In the genomic region with DNA sequence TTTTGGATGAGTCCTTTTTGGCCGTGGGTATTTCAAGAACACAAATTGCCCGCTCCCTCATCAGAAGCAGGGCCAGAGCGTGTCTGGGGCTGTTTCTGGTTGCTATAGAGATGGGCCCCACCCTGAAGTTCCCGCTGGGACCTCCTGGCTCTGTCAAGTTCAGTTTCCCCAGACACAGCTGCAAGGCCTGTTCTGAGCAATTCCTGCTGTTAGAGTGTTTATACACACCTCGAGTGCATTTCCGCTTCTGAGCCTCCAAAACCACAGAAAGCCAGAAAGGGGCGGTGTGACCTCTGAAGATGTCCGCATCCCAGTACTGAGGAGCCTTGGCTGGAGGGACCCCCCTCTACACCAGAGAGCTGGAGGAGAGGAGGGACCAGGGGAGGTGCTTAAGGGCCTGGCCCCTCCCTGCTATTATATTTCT, we compare ENCODE assay signal across 8 cellular contexts. TPM values are rescaled to one million over a fixed set of nuclear protein-coding genes. Genes with fewer than 3 reads are reported as not detected.
A peak's percentile ranks its signal among the peaks of the same experiment; 100 is the strongest.
DNase-seq lines count a peak whose midpoint lies in the region; ATAC-seq and TF ChIP-seq lines count a peak whose summit lies in the region.

No MANE protein-coding gene starts in this region.

- dilution Hi-C loops in mammary epithelial cell (cut with HindIII; ENCODE audit: low sequenced_read_pairs): loop anchor here (5.0 kb wide), 2 partner anchors 43 to 192 kb away; no protein-coding TSS in a partner anchor

- H3K36me3 ChIP-seq in breast epithelium: no peaks in the 10 kb centered on the region
- no peaks in the 10 kb centered on the region for H3K36me3 ChIP-seq in mammary epithelial cell (ENCODE audit: insufficient read depth, low read length)

- no peaks in the 10 kb centered on the region for H3K27me3 ChIP-seq in breast epithelium
- no peaks in the 10 kb centered on the region for H3K27me3 ChIP-seq in mammary epithelial cell (ENCODE audit: insufficient read depth, low read length)

- intact Hi-C loops in breast epithelium (cut with DNase I; ENCODE audit: low total_unique reads) (no loop called here), mammary epithelial cell (cut with micrococcal nuclease) (no loop called here)

- H3K4me1 ChIP-seq in breast epithelium (peaks cover 0 to 4% of the 10 kb centered on the region in 2 donors), mammary epithelial cell (ENCODE audit: insufficient read depth, low read length) (peaks cover 6% of the 10 kb centered on the region)

- no TSS peak for BruUV-seq in mammary epithelial cell (replicated peaks; lab: Mats Ljungman, UMichigan)

- H3K4me1 Mint-ChIP-seq in naive thymus-derived CD8-positive, alpha-beta T cell: peaks cover 9 to 30% (median 23%) of the 10 kb centered on the region in 4 donors

- H3K4me3 Mint-ChIP-seq in naive thymus-derived CD8-positive, alpha-beta T cell: peak overlapping the region in 7 of 10 donors; percentile 14 to 50 (median 36)

- H2AFZ ChIP-seq in mammary epithelial cell (ENCODE audit: low read depth, low read length): no peak overlapping the region

- H3K4me2 ChIP-seq in mammary epithelial cell (ENCODE audit: insufficient read depth, low read depth, low read length): no peak overlapping the region

- H4K20me1 ChIP-seq in mammary epithelial cell (ENCODE audit: insufficient read depth, low read length): no peaks in the 10 kb centered on the region

- DNase-seq in breast epithelium (ENCODE audit: low spot score in 2 of 2): peak in 1 of 2 donors; percentile 48
- DNase-seq in mammary epithelial cell: no peak
- DNase-seq in NCI-H345 treated with DMSO at 0.1 percent for 48 hours (lab: John Stamatoyannopoulos, UW; ENCODE audit: unreplicated experiment): peak; percentile 25
- peak; percentile 97 for DNase-seq in choroid plexus epithelial cell (ENCODE audit: low read depth)
- DNase-seq in naive thymus-derived CD8-positive, alpha-beta T cell: peak in 3 of 10 donors; percentile 26 to 41 (median 37)
- no peak for DNase-seq in ecto neural progenitor cell (ENCODE audit: low spot score)
- DNase-seq in HuH-7 (ENCODE audit: low spot score): no peak

- no peaks in the 10 kb centered on the region for H3K79me2 ChIP-seq in mammary epithelial cell (ENCODE audit: insufficient read depth, low read length)

- H3K9me3 ChIP-seq in breast epithelium: no peaks in the 10 kb centered on the region
- H3K9me3 ChIP-seq in mammary epithelial cell (replicated peaks; ENCODE audit: insufficient read depth, low read length): no peaks in the 10 kb centered on the region

- peak; percentile 84 for ATAC-seq in HG02610 (IDR thresholded peaks at IDR 0.05; ENCODE audit: unreplicated experiment)
- peak; percentile 70 to 79 for ATAC-seq in naive thymus-derived CD8-positive, alpha-beta T cell

- no peaks in the 10 kb centered on the region for H3K9me3 Mint-ChIP-seq in naive thymus-derived CD8-positive, alpha-beta T cell

- H3K27me3 Mint-ChIP-seq in naive thymus-derived CD8-positive, alpha-beta T cell: no peaks in the 10 kb centered on the region

- CTCF ChIA-PET in mammary epithelial cell (lab: Charles Lee; ENCODE audit: low non-redundant PET): no interaction called here

- in situ Hi-C loops in mammary epithelial cell (cut with MboI; ENCODE audit: low sequenced_read_pairs in 2 of 2): no loop called here

- H3K27ac ChIP-seq in breast epithelium: peak overlapping the region; percentile 71 to 82
- no peak overlapping the region for H3K27ac ChIP-seq in mammary epithelial cell (ENCODE audit: insufficient read depth, low read depth, low read length)

- TF ChIP-seq CTCF in breast epithelium (IDR thresholded peaks at IDR 0.05) (peak in 1 of 3 donors; percentile 13), mammary epithelial cell (conservative IDR thresholded peaks at IDR 0.05 in 1 of 2, IDR thresholded peaks at IDR 0.05 in 1 of 2; ENCODE audit: extremely low read depth in 1 of 2, insufficient read depth in 1 of 2, low read depth in 1 of 2, low read length in 2 of 2) (no peak), choroid plexus epithelial cell (conservative IDR thresholded peaks at IDR 0.05; ENCODE audit: low read depth, low read length) (no peak)

- 86% methylated on average over 6 of the region's 8 CpGs for WGBS in mammary epithelial cell (ENCODE audit: low coverage, missing lambda C conversion rate)

- H3K9ac ChIP-seq in mammary epithelial cell (ENCODE audit: insufficient read depth, low read length): no peak overlapping the region

- POLR2A ChIA-PET in naive thymus-derived CD8-positive, alpha-beta T cell (lab: Charles Lee): interaction anchor here (0.7 to 14.7 kb wide), 5 partner anchors 9 to 114 kb away, joined by 4 to 288 read pairs (median 8); partner anchors contain the start of genes ACOX1, TEN1, TRIM47 and WBP2

- no peak for TF ChIP-seq POLR2A in breast epithelium (IDR thresholded peaks at IDR 0.05)

- no peaks in the 10 kb centered on the region for H3K36me3 Mint-ChIP-seq in naive thymus-derived CD8-positive, alpha-beta T cell

- peak overlapping the region; percentile 47 to 90 (median 72) for H3K27ac Mint-ChIP-seq in naive thymus-derived CD8-positive, alpha-beta T cell

- H3K4me3 ChIP-seq in breast epithelium: no peak overlapping the region
- no peak overlapping the region for H3K4me3 ChIP-seq in mammary epithelial cell (replicated peaks in 1 of 3; ENCODE audit: insufficient read depth in 1 of 3, low read depth in 2 of 3, low read length in 3 of 3)
- no peak overlapping the region for H3K4me3 ChIP-seq in choroid plexus epithelial cell (ENCODE audit: low read depth, low read length)

RNA-seq across cellular contexts. Expression of gene WBP2, which starts 9.3 kb away (rescaled TPM):
- total RNA-seq in breast epithelium (10 to 100 TPM; 44.9 to 63.2 (median 62.9) TPM), mammary epithelial cell (10 to 100 TPM; 50.2 to 88.0 TPM)
- 42.7 TPM for polyA plus RNA-seq in mammary epithelial cell
- polyA minus RNA-seq in mammary epithelial cell: 117 TPM
- total RNA-seq in naive thymus-derived CD8-positive, alpha-beta T cell: 100 to 1,000 TPM; 152 to 156 TPM
- polyA plus RNA-seq in naive thymus-derived CD8-positive, alpha-beta T cell: 10 to 100 TPM; 58.1 to 95.1 (median 70.6) TPM

RNA-seq across cellular contexts. Expression of gene TRIM47, which starts 13.9 kb away (rescaled TPM):
- 10 to 100 TPM; 15.4 to 26.1 (median 23.3) TPM for total RNA-seq in breast epithelium
- 10 to 100 TPM; 49.3 to 54.8 TPM for total RNA-seq in mammary epithelial cell
- polyA plus RNA-seq in mammary epithelial cell: 33.5 TPM
- 44.0 TPM for polyA minus RNA-seq in mammary epithelial cell
- total RNA-seq in naive thymus-derived CD8-positive, alpha-beta T cell: 1 to 10 TPM; 9.7 to 9.9 TPM
- polyA plus RNA-seq in naive thymus-derived CD8-positive, alpha-beta T cell: 1 to 10 TPM; 1.9 to 8.5 (median 4.2) TPM

RNA-seq across cellular contexts. Expression of gene UNC13D, which starts 20.3 kb away (rescaled TPM):
- 10 to 100 TPM in 1 of 3 donors, 1 to 10 TPM in 2; 5.6 to 15.5 (median 8.5) TPM for total RNA-seq in breast epithelium
- 1 to 10 TPM; 4.8 to 5.8 TPM for total RNA-seq in mammary epithelial cell
- 1.3 TPM for polyA plus RNA-seq in mammary epithelial cell
- polyA minus RNA-seq in mammary epithelial cell: 1.8 TPM
- total RNA-seq in naive thymus-derived CD8-positive, alpha-beta T cell: 100 to 1,000 TPM; 147 to 153 TPM
- polyA plus RNA-seq in naive thymus-derived CD8-positive, alpha-beta T cell: 10 to 100 TPM; 50.3 to 78.0 (median 54.0) TPM

RNA-seq across cellular contexts. Expression of gene TRIM65, which starts 32.3 kb away (rescaled TPM):
- 10 to 100 TPM; 16.7 to 28.8 (median 23.3) TPM for total RNA-seq in breast epithelium
- total RNA-seq in mammary epithelial cell: 10 to 100 TPM; 19.3 to 20.2 TPM
- polyA plus RNA-seq in mammary epithelial cell: 6.8 TPM
- polyA minus RNA-seq in mammary epithelial cell: 25.9 TPM
- 10 to 100 TPM; 34.5 to 40.9 TPM for total RNA-seq in naive thymus-derived CD8-positive, alpha-beta T cell
- 10 to 100 TPM; 13.4 to 31.8 (median 18.9) TPM for polyA plus RNA-seq in naive thymus-derived CD8-positive, alpha-beta T cell

RNA-seq across cellular contexts. Expression of gene MRPL38, which starts 40.2 kb away (rescaled TPM):
- 10 to 100 TPM; 29.4 to 39.0 (median 36.6) TPM for total RNA-seq in breast epithelium
- total RNA-seq in mammary epithelial cell: 10 to 100 TPM; 24.0 to 67.6 TPM
- 46.3 TPM for polyA plus RNA-seq in mammary epithelial cell
- 29.7 TPM for polyA minus RNA-seq in mammary epithelial cell
- total RNA-seq in naive thymus-derived CD8-positive, alpha-beta T cell: 100 to 1,000 TPM; 167 to 178 TPM
- polyA plus RNA-seq in naive thymus-derived CD8-positive, alpha-beta T cell: 10 to 100 TPM; 56.4 to 78.7 (median 64.7) TPM

Comparison
In these comparisons a context has a peak if more than half of its experiments do, and no peak if none do; other contexts are left out.
1. DNase-seq: peak in NCI-H345 treated with DMSO at 0.1 percent for 48 hours (single experiment) and choroid plexus epithelial cell (single experiment); none in mammary epithelial cell (single experiment), ecto neural progenitor cell (single experiment) and HuH-7 (single experiment).
2. RNA of gene UNC13D, which starts 20.3 kb away (total RNA-seq): 147 to 153 TPM in naive thymus-derived CD8-positive, alpha-beta T cell; 5.6 to 15.5 TPM in breast epithelium and 4.8 to 5.8 TPM in mammary epithelial cell; every median in the first group is over 4 times any median in the second.